Comparison of ENCODE assay signal across 8 cellular contexts in genomic region chr6:167182913-167183314, GRCh38. TPM values are rescaled to one million over a fixed set of nuclear protein-coding genes. Genes with fewer than 3 reads are reported as not detected.
DNase-seq lines count a peak whose midpoint lies in the region; ATAC-seq and TF ChIP-seq lines count a peak whose summit lies in the region.
"Not testable (repeated sequence)": the region's sequence is repeated elsewhere in the genome, so short reads cannot be mapped to it uniquely, and the experiment has no call there.
"Had no signal": no experiment of that assay in that cellular context is flagged by ENCODE, and none has a peak within 500 bp of the region (broad histone marks: within the 10 kb centered on the region; RNA-seq: fewer than 3 reads in every experiment).

No MANE protein-coding gene starts in this region.

- DNase-seq in PC-3; astrocyte of the cerebellum (ENCODE audit: low read depth); heart right ventricle; nephron progenitor cell: not testable (repeated sequence)

- WGBS in heart right ventricle, 2 donors = 7% methylated on average over 4 of the region's 8 CpGs

- H3K36me3 ChIP-seq in PC-3 (ENCODE audit: low read depth, low read length); heart right ventricle: not testable (repeated sequence)

- not testable (repeated sequence) for H3K4me3 Mint-ChIP-seq in nephron progenitor cell

- H3K27me3 Mint-ChIP-seq in nephron progenitor cell (ENCODE audit: low read depth, poor library complexity) = not testable (repeated sequence)

- not testable (repeated sequence) for H3K27me3 ChIP-seq in PC-3 (ENCODE audit: low read length); heart right ventricle

- 0 out of 2 replicates have a peak, but pooled peaks have one; percentile 27 for TF ChIP-seq CTCF in PC-3 (conservative IDR thresholded peaks at IDR 0.05; ENCODE audit: low read depth, low read length)
- TF ChIP-seq CTCF in astrocyte of the cerebellum (IDR thresholded peaks at IDR 0.05; ENCODE audit: low read depth, low read length, missing control alignments) = peak; percentile 30
- TF ChIP-seq CTCF in heart right ventricle (IDR thresholded peaks at IDR 0.05) = peak in 4 of 9 donors; percentile 15 to 45 (median 31)
- TF ChIP-seq CTCF in nephron progenitor cell (IDR thresholded peaks at IDR 0.05) = peak; percentile 31

- in situ Hi-C loops in astrocyte of the cerebellum (cut with HindIII; ENCODE audit: low sequenced_read_pairs) = not testable (repeated sequence)

- not testable (repeated sequence) for BruUV-seq in PC-3 (replicated peaks; lab: Mats Ljungman, UMichigan)

- H3K27ac ChIP-seq in PC-3 (ENCODE audit: low read length); heart right ventricle: not testable (repeated sequence)

- intact Hi-C loops in PC-3 (cut with micrococcal nuclease) = not testable (repeated sequence)
- intact Hi-C loops in heart right ventricle (cut with DNase I) = loop anchor here in 1 of 10 donors (10.0 kb wide), 1 partner anchor 1172 kb away; no protein-coding TSS in a partner anchor

- H3K79me2 ChIP-seq in PC-3 (ENCODE audit: low read length) = not testable (repeated sequence)

- not testable (repeated sequence) for H3K9me3 Mint-ChIP-seq in nephron progenitor cell

- H3K27ac Mint-ChIP-seq in nephron progenitor cell = not testable (repeated sequence)

- CTCF ChIA-PET in PC-3 (lab: Charles Lee) = not testable (repeated sequence)

- not testable (repeated sequence) for H3K4me1 Mint-ChIP-seq in nephron progenitor cell

- not testable (repeated sequence) for H3K4me3 ChIP-seq in PC-3 (ENCODE audit: low read length); astrocyte of the cerebellum (ENCODE audit: low read depth, low read length); heart right ventricle

- POLR2A ChIA-PET in PC-3 (lab: Charles Lee; ENCODE audit: unreplicated experiment) = not testable (repeated sequence)

- H3K9me3 ChIP-seq in PC-3 (ENCODE audit: low read length); heart right ventricle: not testable (repeated sequence)

- H3K9me2 ChIP-seq in PC-3 (replicated peaks; ENCODE audit: low read length) = not testable (repeated sequence)

- not testable (repeated sequence) for H3K4me2 ChIP-seq in PC-3 (ENCODE audit: low read length)

- not testable (repeated sequence) for H2AFZ ChIP-seq in PC-3 (ENCODE audit: low read length)

- not testable (repeated sequence) for H3K4me1 ChIP-seq in PC-3 (ENCODE audit: insufficient read depth, low read length); heart right ventricle

- H3K9ac ChIP-seq in PC-3 (ENCODE audit: low read length) = not testable (repeated sequence)

- not testable (repeated sequence) for H3K36me3 Mint-ChIP-seq in nephron progenitor cell (ENCODE audit: low read depth)

- not testable (repeated sequence) for H3F3A ChIP-seq in PC-3 (ENCODE audit: low read length, unreplicated experiment)

- ATAC-seq in GM18867 (IDR thresholded peaks at IDR 0.05; ENCODE audit: unreplicated experiment) (peak; percentile 73), GM21786 (IDR thresholded peaks at IDR 0.05; ENCODE audit: unreplicated experiment) (peak; percentile 70), HG03097 (IDR thresholded peaks at IDR 0.05; ENCODE audit: low FRiP score, unreplicated experiment) (peak; percentile 59), PC-3 (peak; percentile 82), heart right ventricle (peak in 6 of 8 donors; percentile 42 to 77 (median 72))

- H4K20me1 ChIP-seq in PC-3 (ENCODE audit: low read length) = not testable (repeated sequence)

RNA-seq across cellular contexts. Expression of gene GPR31, which starts 25.1 kb away (rescaled TPM):
- total RNA-seq in PC-3 (2014; rRNA removed) = not detected in 2 replicates
- total RNA-seq in heart right ventricle = not detected
- not detected for polyA plus RNA-seq in heart right ventricle
- total RNA-seq: temporal lobe had no signal
